17 cellular contexts compared by ENCODE assay signal in genomic region chr7:73567701-73568685, GRCh38. TPM values are rescaled to one million over a fixed set of nuclear protein-coding genes. Genes with fewer than 3 reads are reported as not detected.
DNase-seq lines count a peak whose midpoint lies in the region; ATAC-seq, FAIRE-seq and TF ChIP-seq lines count a peak whose summit lies in the region.
"Had no signal": no experiment of that assay in that cellular context is flagged by ENCODE, and none has a peak within 500 bp of the region (broad histone marks: within the 10 kb centered on the region; RNA-seq: fewer than 3 reads in every experiment).

No MANE protein-coding gene starts in this region.

- H3K4me1 ChIP-seq in A549 (no peaks in the 10 kb centered on the region; the same call in 2 of the 3 replicates), Panc1 (ENCODE audit: control insufficient read depth, insufficient read depth, low read length) (no peaks in the 10 kb centered on the region), mammary epithelial cell (ENCODE audit: insufficient read depth, low read length) (no peaks in the 10 kb centered on the region), OCI-LY7 (ENCODE audit: insufficient read depth, low read length, poor library complexity, severe bottlenecking) (no peaks in the 10 kb centered on the region)
- peaks cover 11% of the 10 kb centered on the region for H3K4me1 ChIP-seq in CD8-positive, alpha-beta T cell (ENCODE audit: insufficient read depth, low read length)

- TF ChIP-seq CTCF in A549 (IDR thresholded peaks at IDR 0.05) (no peak), Panc1 (IDR thresholded peaks at IDR 0.05) (no peak), mammary epithelial cell (conservative IDR thresholded peaks at IDR 0.05 in 1 of 2, IDR thresholded peaks at IDR 0.05 in 1 of 2; ENCODE audit: extremely low read depth in 1 of 2, insufficient read depth in 1 of 2, low read depth in 1 of 2, low read length in 2 of 2) (no peak), OCI-LY7 (conservative IDR thresholded peaks at IDR 0.05; ENCODE audit: low read length) (no peak)
- no peak for TF ChIP-seq CTCF in CD8-positive, alpha-beta T cell (IDR thresholded peaks at IDR 0.05)

- BruUV-seq in Panc1 (replicated peaks; lab: Mats Ljungman, UMichigan) (no TSS peak), mammary epithelial cell (replicated peaks; lab: Mats Ljungman, UMichigan) (no TSS peak), OCI-LY7 (replicated peaks; lab: Mats Ljungman, UMichigan) (no TSS peak)

- 80% methylated on average over 13 of the region's 13 CpGs for WGBS in A549 (ENCODE audit: missing lambda C conversion rate)
- 25% methylated on average over 13 of the region's 13 CpGs for whole genome bisulfite sequencing in mammary epithelial cell (ENCODE audit: low coverage, missing lambda C conversion rate)

- intact Hi-C loops in CD8-positive, alpha-beta T cell (cut with DNase I, micrococcal nuclease), result loop anchor here in 1 of 2 experiments (2.0 kb wide), 1 partner anchor 25 kb away; no protein-coding TSS in a partner anchor
- intact Hi-C loops in Panc1 (cut with micrococcal nuclease; ENCODE audit: unreplicated experiment), result no loop called here
- intact Hi-C loops in mammary epithelial cell (cut with micrococcal nuclease), result no loop called here
- intact Hi-C loops in OCI-LY7 (cut with micrococcal nuclease; ENCODE audit: unreplicated experiment), result no loop called here

- H2AFZ ChIP-seq in mammary epithelial cell (ENCODE audit: low read depth, low read length), result no peak overlapping the region
- no peak overlapping the region for H2AFZ ChIP-seq in OCI-LY7 (ENCODE audit: low read length)
- H2AFZ ChIP-seq: GM23248 had no signal

- H3K79me2 ChIP-seq in mammary epithelial cell (ENCODE audit: insufficient read depth, low read length) (no peaks in the 10 kb centered on the region), OCI-LY7 (ENCODE audit: insufficient read depth, low read depth, low read length) (no peaks in the 10 kb centered on the region)

- H3K27ac ChIP-seq in A549 (no peak overlapping the region), Panc1 (ENCODE audit: low read length) (no peak overlapping the region), mammary epithelial cell (ENCODE audit: insufficient read depth, low read depth, low read length) (no peak overlapping the region), OCI-LY7 (ENCODE audit: low read depth, low read length, poor library complexity, severe bottlenecking) (no peak overlapping the region)
- H3K27ac ChIP-seq in CD8-positive, alpha-beta T cell (ENCODE audit: low read depth, low read length), result no peak overlapping the region
- H3K27ac ChIP-seq: GM23248, left lung, upper lobe of right lung had no signal

- H3K36me3 Mint-ChIP-seq in CD8-positive, alpha-beta T cell, result peaks cover 37% of the 10 kb centered on the region

- dilution Hi-C loops in mammary epithelial cell (cut with HindIII; ENCODE audit: low sequenced_read_pairs), result loop anchor here (5.0 kb wide), 1 partner anchor 34 kb away; no protein-coding TSS in a partner anchor

- peaks cover 27% of the 10 kb centered on the region for H3K36me3 ChIP-seq in CD8-positive, alpha-beta T cell (ENCODE audit: insufficient read depth, low read length)
- no peaks in the 10 kb centered on the region; the same call in 1 of the 2 replicates for H3K36me3 ChIP-seq in Panc1 (ENCODE audit: control insufficient read depth, insufficient read depth, low read length)
- H3K36me3 ChIP-seq in mammary epithelial cell (ENCODE audit: insufficient read depth, low read length), result peaks cover 12% of the 10 kb centered on the region
- peaks cover 46% of the 10 kb centered on the region for H3K36me3 ChIP-seq in OCI-LY7 (ENCODE audit: insufficient read depth, low read length)

- DNase-seq in A549 (ENCODE audit: low read depth in 1 of 2, low spot score in 1 of 2) (no peak), Panc1 (ENCODE audit: low read depth, low spot score) (no peak), mammary epithelial cell (peak; percentile 14), OCI-LY7 (ENCODE audit: low spot score) (no peak)
- no peak for DNase-seq in CD8-positive, alpha-beta T cell
- DNase-seq: C1 segment of cervical spinal cord; GM23248; left lung; NCI-H187; NCI-H510A; stimulated activated CD4-positive, alpha-beta T cell treated with anti-CD3 and anti-CD28 coated beads, Interleukin-1b, Interleukin-23, amount 100 ng/mL, for 48 hours; upper lobe of right lung had no signal

- no peak for TF ChIP-seq POLR2A in A549 (IDR thresholded peaks at IDR 0.05; ENCODE audit: low read length)

- no peak overlapping the region for H3K9ac ChIP-seq in mammary epithelial cell (ENCODE audit: insufficient read depth, low read length)
- H3K9ac ChIP-seq: GM23248 had no signal

- no peaks in the 10 kb centered on the region for H3K27me3 ChIP-seq in CD8-positive, alpha-beta T cell (ENCODE audit: insufficient read depth, low read length)
- H3K27me3 ChIP-seq in Panc1 (ENCODE audit: control insufficient read depth, insufficient read depth, low read length), result no peaks in the 10 kb centered on the region
- no peaks in the 10 kb centered on the region for H3K27me3 ChIP-seq in mammary epithelial cell (ENCODE audit: insufficient read depth, low read length)
- H3K27me3 ChIP-seq: left lung, upper lobe of right lung had no signal

- POLR2A ChIA-PET in A549 (lab: Yijun Ruan, JAX) (interaction anchor here (0.8 to 1.2 kb wide), 2 partner anchors 10 to 11 kb away, joined by 4 to 5 read pairs; partner anchors contain the start of gene TBL2), Panc1 (lab: Charles Lee) (interaction anchor here (0.6 kb wide), 1 partner anchor 45 kb away, joined by 3 read pairs; no protein-coding TSS in a partner anchor), OCI-LY7 (lab: Charles Lee) (interaction anchor here (1.2 kb wide), 1 partner anchor 10 kb away, joined by 3 read pairs; the partner anchor contains the start of gene TBL2)
- POLR2A ChIA-PET in CD8-positive, alpha-beta T cell (lab: Charles Lee), result interaction anchor here (0.7 to 1.2 kb wide), 2 partner anchors 11 to 47 kb away, joined by 3 to 6 read pairs; partner anchors contain the start of genes BAZ1B and TBL2

- H3K4me1 Mint-ChIP-seq in CD8-positive, alpha-beta T cell (ENCODE audit: low read depth), result peaks cover 33% of the 10 kb centered on the region

- TF ChIP-seq RAD21 in A549 (conservative IDR thresholded peaks at IDR 0.05 in 1 of 2, IDR thresholded peaks at IDR 0.05 in 1 of 2), result no peak

- H3K4me3 Mint-ChIP-seq in CD8-positive, alpha-beta T cell, result no peak overlapping the region
- H3K4me3 Mint-ChIP-seq: dendritic cell treated with granulocyte-macrophage colony-stimulating factor and Interleukin-4, amounts not matched to agents 40 ng/mL and 50 ng/mL, for 4 days had no signal

- FAIRE-seq in A549 (lab: Jason Lieb, UNC), result no peak
- FAIRE-seq: TTC549 had no signal

- no peaks in the 10 kb centered on the region for H3K27me3 Mint-ChIP-seq in CD8-positive, alpha-beta T cell (ENCODE audit: low read depth)
- H3K27me3 Mint-ChIP-seq: dendritic cell treated with granulocyte-macrophage colony-stimulating factor and Interleukin-4, amounts not matched to agents 40 ng/mL and 50 ng/mL, for 4 days had no signal

- in situ Hi-C loops in Panc1 (cut with HindIII; ENCODE audit: low pct_unique_long_range_greater_than_20kb, low sequenced_read_pairs), result no loop called here
- in situ Hi-C loops in mammary epithelial cell (cut with MboI; ENCODE audit: low sequenced_read_pairs in 2 of 2), result no loop called here

- H3K4me3 ChIP-seq in A549 (no peak overlapping the region), Panc1 (ENCODE audit: low read depth in 2 of 2, low read length in 2 of 2) (no peak overlapping the region), mammary epithelial cell (replicated peaks in 1 of 3; ENCODE audit: insufficient read depth in 1 of 3, low read depth in 2 of 3, low read length in 3 of 3) (no peak overlapping the region), OCI-LY7 (ENCODE audit: low read depth, low read length, poor library complexity, severe bottlenecking) (no peak overlapping the region)
- no peak overlapping the region for H3K4me3 ChIP-seq in CD8-positive, alpha-beta T cell (ENCODE audit: low read depth, low read length)
- H3K4me3 ChIP-seq: GM23248, left lung, upper lobe of right lung had no signal

- H3K27ac Mint-ChIP-seq in CD8-positive, alpha-beta T cell, result peak overlapping the region; percentile 57
- H3K27ac Mint-ChIP-seq: dendritic cell treated with granulocyte-macrophage colony-stimulating factor and Interleukin-4, amounts not matched to agents 40 ng/mL and 50 ng/mL, for 4 days had no signal

- H3K9me3 ChIP-seq in A549 (no peaks in the 10 kb centered on the region), Panc1 (ENCODE audit: control insufficient read depth, insufficient read depth, low read depth, low read length) (no peaks in the 10 kb centered on the region), mammary epithelial cell (replicated peaks; ENCODE audit: insufficient read depth, low read length) (no peaks in the 10 kb centered on the region), OCI-LY7 (ENCODE audit: low read length) (no peaks in the 10 kb centered on the region)
- no peaks in the 10 kb centered on the region for H3K9me3 ChIP-seq in CD8-positive, alpha-beta T cell (ENCODE audit: low read length)
- H3K9me3 ChIP-seq: left lung, upper lobe of right lung had no signal

- H3K4me2 ChIP-seq in A549 (no peak overlapping the region), mammary epithelial cell (ENCODE audit: insufficient read depth, low read depth, low read length) (no peak overlapping the region), OCI-LY7 (ENCODE audit: low read length) (no peak overlapping the region)

- H4K20me1 ChIP-seq in mammary epithelial cell (ENCODE audit: insufficient read depth, low read length) (no peaks in the 10 kb centered on the region), OCI-LY7 (ENCODE audit: insufficient read depth, low read length) (no peaks in the 10 kb centered on the region)

- no peaks in the 10 kb centered on the region for H3K9me3 Mint-ChIP-seq in CD8-positive, alpha-beta T cell
- H3K9me3 Mint-ChIP-seq: dendritic cell treated with granulocyte-macrophage colony-stimulating factor and Interleukin-4, amounts not matched to agents 40 ng/mL and 50 ng/mL, for 4 days had no signal

- ATAC-seq in A549, result no peak; a peak in 1 of 6 replicates
- no peak for ATAC-seq in CD8-positive, alpha-beta T cell
- peak; percentile 30 for ATAC-seq in Panc1
- ATAC-seq in GM21723 (IDR thresholded peaks at IDR 0.05; ENCODE audit: unreplicated experiment), result no peak
- no peak for ATAC-seq in HG03442 (IDR thresholded peaks at IDR 0.05; ENCODE audit: unreplicated experiment)
- ATAC-seq: left lung, upper lobe of right lung had no signal

- TF ChIP-seq EP300 in A549 (IDR thresholded peaks at IDR 0.05), result no peak

- CTCF ChIA-PET in A549 (lab: Yijun Ruan, JAX) (interaction anchor here (0.5 to 2.9 kb wide), 3 partner anchors 9 to 133 kb away, joined by 3 to 7 read pairs (median 3); no protein-coding TSS in a partner anchor), Panc1 (lab: Charles Lee) (no interaction called here), mammary epithelial cell (lab: Charles Lee; ENCODE audit: low non-redundant PET) (no interaction called here), OCI-LY7 (lab: Charles Lee; ENCODE audit: unreplicated experiment) (no interaction called here)
- CTCF ChIA-PET in CD8-positive, alpha-beta T cell (lab: Charles Lee), result interaction anchor here (0.7 kb wide), 1 partner anchor 12 kb away, joined by 3 read pairs; no protein-coding TSS in a partner anchor

- H3K9me2 ChIP-seq in OCI-LY7 (ENCODE audit: insufficient read depth, low read length), result no peaks in the 10 kb centered on the region

RNA-seq across cellular contexts. Expression of gene TBL2, which starts 10.4 kb away (rescaled TPM):
- 34.4 and 38.3 TPM in 2 replicates for polyA plus RNA-seq in A549 (2011; rRNA removed)
- 42.1 and 53.3 TPM in 2 replicates for polyA plus RNA-seq in A549 (2012; cell fraction: cytosol; rRNA removed)
- 84.1 and 84.4 TPM in 2 replicates for polyA plus RNA-seq in A549 (2012; cell fraction: nucleus; rRNA removed)
- 41.8 to 46.4 TPM (median 45.9 TPM) in 3 replicates for polyA plus RNA-seq in A549 (2017; fragmentation: RNase III; extraction: RNeasy Plus Mini Kit Qiagen cat#74134 plus additional on column Dnase treatment)
- polyA minus RNA-seq in A549 (2011; rRNA and poly(A)+ RNA removed), result 82.8 and 88.0 TPM in 2 replicates
- total RNA-seq in CD8-positive, alpha-beta T cell, result 10 to 100 TPM; 14.9 to 16.7 TPM
- 60.1 TPM for total RNA-seq in Panc1 (2021; ENCODE audit: unreplicated experiment)
- 37.3 TPM for polyA plus RNA-seq in Panc1 (2012; ENCODE audit: insufficient read length)
- total RNA-seq in mammary epithelial cell, result 10 to 100 TPM; 30.0 to 34.5 TPM
- 36.8 TPM for polyA plus RNA-seq in mammary epithelial cell
- 41.8 TPM for polyA minus RNA-seq in mammary epithelial cell
- total RNA-seq in OCI-LY7 (2014; rRNA removed; shearing (Covaris generic)), result 36.9 and 39.8 TPM in 2 replicates
- 42.8 and 47.9 TPM in 2 replicates for total RNA-seq in OCI-LY7 (2022)

RNA-seq across cellular contexts. Expression of gene BCL7B, which starts 10.5 kb away (rescaled TPM):
- 58.8 and 62.5 TPM in 2 replicates for polyA plus RNA-seq in A549 (2011; rRNA removed)
- polyA plus RNA-seq in A549 (2012; cell fraction: cytosol; rRNA removed), result 86.5 and 94.9 TPM in 2 replicates
- polyA plus RNA-seq in A549 (2012; cell fraction: nucleus; rRNA removed), result 54.4 and 57.8 TPM in 2 replicates
- polyA plus RNA-seq in A549 (2017; fragmentation: RNase III; extraction: RNeasy Plus Mini Kit Qiagen cat#74134 plus additional on column Dnase treatment), result 48.8 to 52.3 TPM (median 51.7 TPM) in 3 replicates
- 54.6 and 58.6 TPM in 2 replicates for polyA minus RNA-seq in A549 (2011; rRNA and poly(A)+ RNA removed)
- total RNA-seq in CD8-positive, alpha-beta T cell, result 100 to 1,000 TPM; 153 to 154 TPM
- 95.4 TPM for total RNA-seq in Panc1 (2021; ENCODE audit: unreplicated experiment)
- polyA plus RNA-seq in Panc1 (2012; ENCODE audit: insufficient read length), result 89.8 TPM
- total RNA-seq in mammary epithelial cell, result 10 to 100 TPM; 25.5 to 57.8 TPM
- polyA plus RNA-seq in mammary epithelial cell, result 61.3 TPM
- polyA minus RNA-seq in mammary epithelial cell, result 31.0 TPM
- 27.7 and 31.7 TPM in 2 replicates for total RNA-seq in OCI-LY7 (2014; rRNA removed; shearing (Covaris generic))
- 47.1 and 51.7 TPM in 2 replicates for total RNA-seq in OCI-LY7 (2022)

RNA-seq across cellular contexts. Expression of gene BAZ1B, which starts 45.9 kb away (rescaled TPM):
- polyA plus RNA-seq in A549 (2011; rRNA removed) (54.8 and 59.0 TPM in 2 replicates), A549 (2017; fragmentation: RNase III; extraction: RNeasy Plus Mini Kit Qiagen cat#74134 plus additional on column Dnase treatment) (63.0 to 67.5 TPM (median 66.8 TPM) in 3 replicates), mammary epithelial cell (20.4 TPM)
- polyA plus RNA-seq in A549 (2012; cell fraction: cytosol; rRNA removed), result 18.1 and 19.1 TPM in 2 replicates
- 21.5 and 35.5 TPM in 2 replicates for polyA plus RNA-seq in A549 (2012; cell fraction: nucleus; rRNA removed)
- 53.3 and 60.6 TPM in 2 replicates for polyA minus RNA-seq in A549 (2011; rRNA and poly(A)+ RNA removed)
- total RNA-seq in CD8-positive, alpha-beta T cell, result 10 to 100 TPM; 32.2 to 37.2 TPM
- total RNA-seq in Panc1 (2021; ENCODE audit: unreplicated experiment) (107 TPM), mammary epithelial cell (10 to 100 TPM; 34.5 to 68.4 TPM), OCI-LY7 (2022) (109 and 117 TPM in 2 replicates)
- 53.8 TPM for polyA plus RNA-seq in Panc1 (2012; ENCODE audit: insufficient read length)
- 55.8 TPM for polyA minus RNA-seq in mammary epithelial cell
- 77.8 and 86.8 TPM in 2 replicates for total RNA-seq in OCI-LY7 (2014; rRNA removed; shearing (Covaris generic))

RNA-seq across cellular contexts. Expression of gene MLXIPL, which starts 56.3 kb away (rescaled TPM):
- polyA plus RNA-seq in A549 (2011; rRNA removed) (1.4 and 2.2 TPM in 2 replicates), A549 (2017; fragmentation: RNase III; extraction: RNeasy Plus Mini Kit Qiagen cat#74134 plus additional on column Dnase treatment) (1.8 to 3.8 TPM (median 3.3 TPM) in 3 replicates), mammary epithelial cell (0.10 TPM)
- polyA plus RNA-seq in A549 (2012; cell fraction: cytosol; rRNA removed), result 0.93 and 1.4 TPM in 2 replicates
- 11.2 and 12.0 TPM in 2 replicates for polyA plus RNA-seq in A549 (2012; cell fraction: nucleus; rRNA removed)
- 0.62 and 2.9 TPM in 2 replicates for polyA minus RNA-seq in A549 (2011; rRNA and poly(A)+ RNA removed)
- not detected for total RNA-seq in CD8-positive, alpha-beta T cell
- total RNA-seq in Panc1 (2021; ENCODE audit: unreplicated experiment) (7.2 TPM), mammary epithelial cell (1 to 10 TPM in 1 of 2 donors, not detected in 1; 1.5 TPM), OCI-LY7 (2022) (not detected in 2 replicates)
- 4.9 TPM for polyA plus RNA-seq in Panc1 (2012; ENCODE audit: insufficient read length)
- not detected for polyA minus RNA-seq in mammary epithelial cell
- total RNA-seq in OCI-LY7 (2014; rRNA removed; shearing (Covaris generic)), result not detected in 2 replicates
- total RNA-seq: G401, GM23248 had no signal
- polyA plus RNA-seq: GM23248 had no signal

Comparison
In these comparisons a context has a peak if more than half of its experiments do, and no peak if none do; other contexts are left out.
1. CTCF ChIA-PET loops: an anchor here in A549 (0.5 to 2.9 kb wide) and CD8-positive, alpha-beta T cell (0.7 kb wide); none called in Panc1, mammary epithelial cell and OCI-LY7.